In genomic region chr5:99019812-99020697, GRCh38 we compare ENCODE assay signal across 7 cellular contexts.
A peak's percentile ranks its signal among the peaks of the same experiment; 100 is the strongest.
DNase-seq lines count a peak whose midpoint lies in the region; ATAC-seq lines count a peak whose summit lies in the region.

No MANE protein-coding gene starts in this region.

- CTCF ChIA-PET in activated CD4-positive, alpha-beta T cell treated with anti-CD3 and anti-CD28 coated beads, Interleukin-2, amount 10 ng/mL, durations not matched to agents 7 days and 5 days (lab: Charles Lee), result no interaction called here

- intact Hi-C loops in head of caudate nucleus (cut with DNase I), result no loop called here

- POLR2A ChIA-PET in activated CD4-positive, alpha-beta T cell treated with anti-CD3 and anti-CD28 coated beads, Interleukin-2, amount 10 ng/mL, durations not matched to agents 7 days and 5 days (lab: Charles Lee), result no interaction called here

- H3K4me1 Mint-ChIP-seq in activated CD4-positive, alpha-beta T cell treated with anti-CD3 and anti-CD28 coated beads, Interleukin-2, amount 10 ng/mL, durations not matched to agents 7 days and 5 days, result no peaks in the 10 kb centered on the region

- H3K9me3 Mint-ChIP-seq in activated CD4-positive, alpha-beta T cell treated with anti-CD3 and anti-CD28 coated beads, Interleukin-2, amount 10 ng/mL, durations not matched to agents 7 days and 5 days, result peaks cover 5% of the 10 kb centered on the region

- H3K27ac Mint-ChIP-seq in activated CD4-positive, alpha-beta T cell treated with anti-CD3 and anti-CD28 coated beads, Interleukin-2, amount 10 ng/mL, durations not matched to agents 7 days and 5 days, result no peak overlapping the region

- H3K27me3 Mint-ChIP-seq in activated CD4-positive, alpha-beta T cell treated with anti-CD3 and anti-CD28 coated beads, Interleukin-2, amount 10 ng/mL, durations not matched to agents 7 days and 5 days, result no peaks in the 10 kb centered on the region

- no peak overlapping the region for H3K4me3 Mint-ChIP-seq in activated CD4-positive, alpha-beta T cell treated with anti-CD3 and anti-CD28 coated beads, Interleukin-2, amount 10 ng/mL, durations not matched to agents 7 days and 5 days

- ATAC-seq in GM19351 (IDR thresholded peaks at IDR 0.05; ENCODE audit: unreplicated experiment), result peak; percentile 71

- DNase-seq in HT1080 (ENCODE audit: low read depth), result peak; percentile 92
- DNase-seq in astrocyte of the hippocampus (ENCODE audit: low read depth, low spot score), result peak; percentile 90
- DNase-seq in non-pigmented ciliary epithelial cell (ENCODE audit: low read depth), result peak; percentile 60
- DNase-seq in T1000 (lab: John Stamatoyannopoulos, UW), result no peak
- no peak for DNase-seq in head of caudate nucleus
- DNase-seq in activated CD4-positive, alpha-beta T cell treated with anti-CD3 and anti-CD28 coated beads, Interleukin-2, amount 10 ng/mL, durations not matched to agents 7 days and 5 days, result no peak

- H3K36me3 Mint-ChIP-seq in activated CD4-positive, alpha-beta T cell treated with anti-CD3 and anti-CD28 coated beads, Interleukin-2, amount 10 ng/mL, durations not matched to agents 7 days and 5 days (ENCODE audit: low read depth), result no peaks in the 10 kb centered on the region

Comparison
In these comparisons a context has a peak if more than half of its experiments do, and no peak if none do; other contexts are left out.
1. DNase-seq: peak in HT1080 (single experiment), astrocyte of the hippocampus (single experiment) and non-pigmented ciliary epithelial cell (single experiment); none in T1000 (single experiment), head of caudate nucleus (0 of 42) and activated CD4-positive, alpha-beta T cell treated with anti-CD3 and anti-CD28 coated beads, Interleukin-2, amount 10 ng/mL, durations not matched to agents 7 days and 5 days (single experiment).